Comparison of ENCODE assay signal across 1 cellular context in the genomic region with DNA sequence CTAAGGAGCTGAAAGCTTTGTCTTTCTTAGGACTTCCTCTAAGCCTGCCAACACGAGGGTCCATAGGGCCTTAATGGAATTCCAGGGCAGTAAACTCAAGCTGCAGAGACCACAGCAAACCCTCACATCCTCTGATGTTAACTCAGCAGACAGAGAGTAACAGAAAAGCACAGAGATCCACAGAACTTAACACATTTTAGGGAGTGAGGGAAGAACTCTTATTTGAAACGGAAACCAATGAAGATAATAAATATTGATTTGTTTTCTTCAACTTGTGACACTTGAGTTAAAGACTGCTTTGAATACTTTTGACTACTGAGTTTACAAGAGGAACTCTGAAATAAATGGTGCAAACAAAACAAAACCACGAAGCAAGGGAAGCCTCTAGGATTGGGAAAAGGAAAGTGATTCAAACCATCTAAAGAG.
TF ChIP-seq lines count a peak whose summit lies in the region.

No MANE protein-coding gene starts in this region.

TF ChIP-seq in IMR-90, 13 proteins besides CTCF, POLR2A, EP300 and RAD21 (continued from another document):
- TF ChIP-seq, protein P1, sequence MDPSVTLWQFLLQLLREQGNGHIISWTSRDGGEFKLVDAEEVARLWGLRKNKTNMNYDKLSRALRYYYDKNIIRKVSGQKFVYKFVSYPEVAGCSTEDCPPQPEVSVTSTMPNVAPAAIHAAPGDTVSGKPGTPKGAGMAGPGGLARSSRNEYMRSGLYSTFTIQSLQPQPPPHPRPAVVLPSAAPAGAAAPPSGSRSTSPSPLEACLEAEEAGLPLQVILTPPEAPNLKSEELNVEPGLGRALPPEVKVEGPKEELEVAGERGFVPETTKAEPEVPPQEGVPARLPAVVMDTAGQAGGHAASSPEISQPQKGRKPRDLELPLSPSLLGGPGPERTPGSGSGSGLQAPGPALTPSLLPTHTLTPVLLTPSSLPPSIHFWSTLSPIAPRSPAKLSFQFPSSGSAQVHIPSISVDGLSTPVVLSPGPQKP (IDR thresholded peaks at IDR 0.05; ENCODE audit: borderline replicate concordance, low read depth, low read length), result no peak
- TF ChIP-seq SMC3 (IDR thresholded peaks at IDR 0.05; ENCODE audit: low read depth, low read length) (no peak), FOS (IDR thresholded peaks at IDR 0.05; ENCODE audit: low read depth, low read length) (no peak)
